In genomic region chr16:30991052-30991451, GRCh38 we compare ENCODE assay signal across 14 cellular contexts. TPM values are rescaled to one million over a fixed set of nuclear protein-coding genes. Genes with fewer than 3 reads are reported as not detected.
DNase-seq lines count a peak whose midpoint lies in the region; ATAC-seq and TF ChIP-seq lines count a peak whose summit lies in the region.
"Had no signal": no experiment of that assay in that cellular context is flagged by ENCODE, and none has a peak within 500 bp of the region (broad histone marks: within the 10 kb centered on the region; RNA-seq: fewer than 3 reads in every experiment).

No MANE protein-coding gene starts in this region.

- peak overlapping the region; percentile 62 for H3K27ac Mint-ChIP-seq in activated CD8-positive, alpha-beta memory T cell treated with anti-CD3 and anti-CD28 coated beads, Interleukin-2, amount 10 ng/mL, durations not matched to agents 7 days and 5 days
- H3K27ac Mint-ChIP-seq in endodermal cell (peak overlapping the region; percentile 55), neural progenitor cell (peak overlapping the region; percentile 82)
- H3K27ac Mint-ChIP-seq: B cell; CD4-positive, alpha-beta T cell had no signal

- CTCF ChIA-PET in activated CD8-positive, alpha-beta memory T cell treated with anti-CD3 and anti-CD28 coated beads, Interleukin-2, amount 10 ng/mL, durations not matched to agents 7 days and 5 days (lab: Charles Lee), result interaction anchor here (1.4 kb wide), 1 partner anchor 49 kb away, joined by 5 read pairs; no protein-coding TSS in a partner anchor
- CTCF ChIA-PET in RWPE1 (lab: Yijun Ruan, JAX), result interaction anchor here (0.8 kb wide), 1 partner anchor 152 kb away, joined by 3 read pairs; no protein-coding TSS in a partner anchor

- H3F3A ChIP-seq in neural progenitor cell (ENCODE audit: low read depth), result peaks cover 10% of the 10 kb centered on the region

- no peaks in the 10 kb centered on the region for H3K9me3 Mint-ChIP-seq in activated CD8-positive, alpha-beta memory T cell treated with anti-CD3 and anti-CD28 coated beads, Interleukin-2, amount 10 ng/mL, durations not matched to agents 7 days and 5 days (ENCODE audit: low read depth)
- no peaks in the 10 kb centered on the region for H3K9me3 Mint-ChIP-seq in endodermal cell
- H3K9me3 Mint-ChIP-seq in neural progenitor cell, result no peaks in the 10 kb centered on the region
- H3K9me3 Mint-ChIP-seq: CD4-positive, alpha-beta T cell had no signal

- H3K27me3 Mint-ChIP-seq in activated CD8-positive, alpha-beta memory T cell treated with anti-CD3 and anti-CD28 coated beads, Interleukin-2, amount 10 ng/mL, durations not matched to agents 7 days and 5 days, result no peaks in the 10 kb centered on the region
- H3K27me3 Mint-ChIP-seq in endodermal cell (ENCODE audit: insufficient read depth) (peaks cover 4% of the 10 kb centered on the region), neural progenitor cell (ENCODE audit: insufficient read depth, low read depth) (peaks cover 9% of the 10 kb centered on the region)
- H3K27me3 Mint-ChIP-seq: B cell; CD4-positive, alpha-beta T cell had no signal

- TF ChIP-seq POLR2A in spleen (IDR thresholded peaks at IDR 0.05), result no peak

- no peaks in the 10 kb centered on the region for H3K4me1 ChIP-seq in endodermal cell (ENCODE audit: control insufficient read depth, insufficient read depth, low read length)
- H3K4me1 ChIP-seq in neural progenitor cell, result no peaks in the 10 kb centered on the region
- H3K4me1 ChIP-seq in spleen, result peaks cover 0 to 13% (median 7%) of the 10 kb centered on the region in 6 donors
- H3K4me1 ChIP-seq in HAP-1, result no peaks in the 10 kb centered on the region

- no peaks in the 10 kb centered on the region for H3K79me2 ChIP-seq in neural progenitor cell (ENCODE audit: low read depth)

- H3K36me3 Mint-ChIP-seq in activated CD8-positive, alpha-beta memory T cell treated with anti-CD3 and anti-CD28 coated beads, Interleukin-2, amount 10 ng/mL, durations not matched to agents 7 days and 5 days, result peaks cover 1% of the 10 kb centered on the region
- H3K36me3 Mint-ChIP-seq in endodermal cell (ENCODE audit: low read depth) (peaks cover 3% of the 10 kb centered on the region), neural progenitor cell (no peaks in the 10 kb centered on the region)

- H3K4me1 Mint-ChIP-seq in activated CD8-positive, alpha-beta memory T cell treated with anti-CD3 and anti-CD28 coated beads, Interleukin-2, amount 10 ng/mL, durations not matched to agents 7 days and 5 days, result peaks cover 39% of the 10 kb centered on the region
- H3K4me1 Mint-ChIP-seq in endodermal cell, result no peaks in the 10 kb centered on the region
- H3K4me1 Mint-ChIP-seq in neural progenitor cell, result no peaks in the 10 kb centered on the region

- H4K20me1 ChIP-seq in neural progenitor cell (ENCODE audit: low read depth), result no peaks in the 10 kb centered on the region

- no peak overlapping the region for H3K4me3 Mint-ChIP-seq in activated CD8-positive, alpha-beta memory T cell treated with anti-CD3 and anti-CD28 coated beads, Interleukin-2, amount 10 ng/mL, durations not matched to agents 7 days and 5 days
- H3K4me3 Mint-ChIP-seq in endodermal cell (no peak overlapping the region), neural progenitor cell (peak overlapping the region; percentile 61)
- H3K4me3 Mint-ChIP-seq: B cell; CD4-positive, alpha-beta T cell had no signal

- no peaks in the 10 kb centered on the region for H3K36me3 ChIP-seq in endodermal cell (ENCODE audit: control insufficient read depth, insufficient read depth, low read length)
- H3K36me3 ChIP-seq in neural progenitor cell, result no peaks in the 10 kb centered on the region
- peaks cover 0 to 27% (median 7%) of the 10 kb centered on the region in 6 donors for H3K36me3 ChIP-seq in spleen
- 0 out of 2 replicates have a peak, but pooled peaks cover under 1% of the 10 kb centered on the region for H3K36me3 ChIP-seq in HAP-1 (replicated peaks)

- DNase-seq in activated CD8-positive, alpha-beta memory T cell treated with anti-CD3 and anti-CD28 coated beads, Interleukin-2, amount 10 ng/mL, durations not matched to agents 7 days and 5 days, result no peak
- DNase-seq in activated CD8-positive, alpha-beta memory T cell treated with anti-CD3 and anti-CD28 coated beads for 24 hours, result no peak
- DNase-seq in RWPE1 (ENCODE audit: low spot score) (no peak), endodermal cell (no peak), neural progenitor cell (ENCODE audit: low spot score) (no peak), spleen (no peak), HAP-1 (ENCODE audit: low spot score in 2 of 2) (no peak)
- DNase-seq: C1 segment of cervical spinal cord; Calu3; CD4-positive, alpha-beta T cell; DMS79; GM23248 had no signal

- WGBS in endodermal cell (ENCODE audit: insufficient coverage in 1 of 2, insufficient read length in 1 of 2), 2 experiments, result 40 to 80% methylated on average over 2 to 8 of the region's 8 CpGs
- 69 to 81% (median 71%) methylated on average over 4 to 8 of the region's 8 CpGs for WGBS in spleen, 5 donors

- H3K27ac ChIP-seq in RWPE1 (peak overlapping the region; percentile 28), endodermal cell (ENCODE audit: low read depth, low read length) (no peak overlapping the region), neural progenitor cell (no peak overlapping the region), spleen (no peak overlapping the region)
- H3K27ac ChIP-seq: GM23248 had no signal

- no peak for TF ChIP-seq CTCF in RWPE1 (conservative IDR thresholded peaks at IDR 0.05; ENCODE audit: low read depth)
- TF ChIP-seq CTCF in endodermal cell (conservative IDR thresholded peaks at IDR 0.05), result no peak
- TF ChIP-seq CTCF in neural progenitor cell (IDR thresholded peaks at IDR 0.05), result no peak
- TF ChIP-seq CTCF in spleen (IDR thresholded peaks at IDR 0.05 in 8 of 11, conservative IDR thresholded peaks at IDR 0.05 in 3 of 11), result no peak

- no peak for ATAC-seq in activated CD8-positive, alpha-beta memory T cell treated with anti-CD3 and anti-CD28 coated beads, Interleukin-2, amount 10 ng/mL, durations not matched to agents 7 days and 5 days
- ATAC-seq: GM12878 had no signal

- in situ Hi-C loops in HAP-1 (cut with MboI; ENCODE audit: low sequenced_read_pairs), result loop anchor here (10.0 kb wide), 2 partner anchors 454 to 874 kb away; partner anchors contain the start of gene ZNF843

- intact Hi-C loops in spleen (cut with DNase I; ENCODE audit: low total_unique reads), result loop anchor here (5.0 kb wide), 1 partner anchor 876 kb away; no protein-coding TSS in a partner anchor

- H3K9ac ChIP-seq in endodermal cell (ENCODE audit: extremely low read depth, low read length, poor library complexity, severe bottlenecking) (no peak overlapping the region), neural progenitor cell (no peak overlapping the region)
- H3K9ac ChIP-seq: GM23248 had no signal

- no peaks in the 10 kb centered on the region for H3K9me3 ChIP-seq in endodermal cell (ENCODE audit: control insufficient read depth, low read length)
- H3K9me3 ChIP-seq in neural progenitor cell (ENCODE audit: low read depth), result no peaks in the 10 kb centered on the region
- H3K9me3 ChIP-seq in spleen, result no peaks in the 10 kb centered on the region
- H3K9me3 ChIP-seq in HAP-1, result no peaks in the 10 kb centered on the region

- POLR2A ChIA-PET in RWPE1 (lab: Yijun Ruan, JAX; ENCODE audit: low non-redundant PET), result no interaction called here

- H3K27me3 ChIP-seq in endodermal cell (ENCODE audit: control insufficient read depth, insufficient read depth, low read length, poor library complexity, severe bottlenecking), result peaks cover 3% of the 10 kb centered on the region
- peaks cover 4% of the 10 kb centered on the region for H3K27me3 ChIP-seq in neural progenitor cell
- H3K27me3 ChIP-seq in spleen (replicated peaks in 1 of 7), result no peaks in the 10 kb centered on the region
- no peaks in the 10 kb centered on the region for H3K27me3 ChIP-seq in HAP-1 (ENCODE audit: low read depth)

- no peak overlapping the region for H3K4me2 ChIP-seq in neural progenitor cell

- no peak overlapping the region for H2AFZ ChIP-seq in neural progenitor cell (replicated peaks)
- H2AFZ ChIP-seq: GM23248 had no signal

- H3K4me3 ChIP-seq in endodermal cell (ENCODE audit: low read length), result no peak overlapping the region
- H3K4me3 ChIP-seq in neural progenitor cell, result no peak overlapping the region
- H3K4me3 ChIP-seq in spleen, result no peak overlapping the region
- no peak overlapping the region for H3K4me3 ChIP-seq in HAP-1
- H3K4me3 ChIP-seq: GM12878, GM23248 had no signal

RNA-seq across cellular contexts. Expression of gene HSD3B7, which starts 6.0 kb away (rescaled TPM):
- 1 to 10 TPM; 6.6 to 9.7 TPM for total RNA-seq in activated CD8-positive, alpha-beta memory T cell treated with anti-CD3 and anti-CD28 coated beads, Interleukin-2, amount 10 ng/mL, durations not matched to agents 7 days and 5 days
- total RNA-seq in endodermal cell (1 to 10 TPM; 4.1 to 4.8 TPM), neural progenitor cell (ENCODE audit: low replicate concordance) (1.4 and 2.9 TPM in 2 replicates), spleen (10 to 100 TPM; 11.0 to 24.5 (median 18.6) TPM)
- polyA plus RNA-seq in endodermal cell (2013, experiment 1 of 2), result 1.3 TPM
- 2.1 TPM for polyA plus RNA-seq in endodermal cell (2013, experiment 2 of 2)
- polyA plus RNA-seq in spleen, result 10 to 100 TPM in 1 of 3 donors, 1 to 10 TPM in 2; 5.3 to 19.4 (median 6.7) TPM

RNA-seq across cellular contexts. Expression of gene STX1B, which starts 19.4 kb away (rescaled TPM):
- 1 to 10 TPM; 3.5 to 3.6 TPM for total RNA-seq in activated CD8-positive, alpha-beta memory T cell treated with anti-CD3 and anti-CD28 coated beads, Interleukin-2, amount 10 ng/mL, durations not matched to agents 7 days and 5 days
- total RNA-seq in endodermal cell (1 to 10 TPM; 3.2 to 7.0 TPM), neural progenitor cell (ENCODE audit: low replicate concordance) (6.6 and 7.3 TPM in 2 replicates), spleen (1 to 10 TPM in 5 of 7 donors, under 1 TPM in 2; 0.46 to 4.2 (median 1.8) TPM)
- 10.6 TPM for polyA plus RNA-seq in endodermal cell (2013, experiment 1 of 2)
- polyA plus RNA-seq in endodermal cell (2013, experiment 2 of 2), result 6.9 TPM
- 1 to 10 TPM in 1 of 3 donors, under 1 TPM in 2; 0.29 to 1.2 (median 0.43) TPM for polyA plus RNA-seq in spleen

RNA-seq across cellular contexts. Expression of gene SETD1A, which starts 33.5 kb away (rescaled TPM):
- total RNA-seq in activated CD8-positive, alpha-beta memory T cell treated with anti-CD3 and anti-CD28 coated beads, Interleukin-2, amount 10 ng/mL, durations not matched to agents 7 days and 5 days, result 10 to 100 TPM; 23.9 to 26.4 TPM
- 10 to 100 TPM; 23.8 to 25.0 TPM for total RNA-seq in endodermal cell
- polyA plus RNA-seq in endodermal cell (2013, experiment 1 of 2), result 21.0 TPM
- 18.2 TPM for polyA plus RNA-seq in endodermal cell (2013, experiment 2 of 2)
- 3.2 and 5.8 TPM in 2 replicates for total RNA-seq in neural progenitor cell (ENCODE audit: low replicate concordance)
- 10 to 100 TPM; 10.1 to 24.9 (median 19.8) TPM for total RNA-seq in spleen
- 10 to 100 TPM in 1 of 3 donors, 1 to 10 TPM in 2; 4.8 to 15.0 (median 8.8) TPM for polyA plus RNA-seq in spleen

RNA-seq across cellular contexts. Expression of gene ORAI3, which starts 42.2 kb away (rescaled TPM):
- 10 to 100 TPM; 19.5 to 20.5 TPM for total RNA-seq in activated CD8-positive, alpha-beta memory T cell treated with anti-CD3 and anti-CD28 coated beads, Interleukin-2, amount 10 ng/mL, durations not matched to agents 7 days and 5 days
- total RNA-seq in endodermal cell (10 to 100 TPM; 16.9 to 17.7 TPM), neural progenitor cell (ENCODE audit: low replicate concordance) (10.2 and 20.1 TPM in 2 replicates), spleen (10 to 100 TPM; 20.7 to 44.8 (median 29.8) TPM)
- 9.2 TPM for polyA plus RNA-seq in endodermal cell (2013, experiment 1 of 2)
- polyA plus RNA-seq in endodermal cell (2013, experiment 2 of 2), result 10.4 TPM
- 10 to 100 TPM; 22.2 to 26.2 (median 22.5) TPM for polyA plus RNA-seq in spleen

RNA-seq across cellular contexts. Expression of gene STX4, which starts 42.3 kb away (rescaled TPM):
- total RNA-seq in activated CD8-positive, alpha-beta memory T cell treated with anti-CD3 and anti-CD28 coated beads, Interleukin-2, amount 10 ng/mL, durations not matched to agents 7 days and 5 days, result 10 to 100 TPM; 60.0 to 75.6 TPM
- 10 to 100 TPM; 34.4 to 37.6 TPM for total RNA-seq in endodermal cell
- 25.0 TPM for polyA plus RNA-seq in endodermal cell (2013, experiment 1 of 2)
- polyA plus RNA-seq in endodermal cell (2013, experiment 2 of 2), result 18.6 TPM
- total RNA-seq in neural progenitor cell (ENCODE audit: low replicate concordance), result 6.6 and 13.3 TPM in 2 replicates
- 100 to 1,000 TPM in 2 of 7 donors, 10 to 100 TPM in 5; 54.0 to 118 (median 75.7) TPM for total RNA-seq in spleen
- 100 to 1,000 TPM in 2 of 3 donors, 10 to 100 TPM in 1; 55.3 to 135 (median 131) TPM for polyA plus RNA-seq in spleen
